In the genomic region with DNA sequence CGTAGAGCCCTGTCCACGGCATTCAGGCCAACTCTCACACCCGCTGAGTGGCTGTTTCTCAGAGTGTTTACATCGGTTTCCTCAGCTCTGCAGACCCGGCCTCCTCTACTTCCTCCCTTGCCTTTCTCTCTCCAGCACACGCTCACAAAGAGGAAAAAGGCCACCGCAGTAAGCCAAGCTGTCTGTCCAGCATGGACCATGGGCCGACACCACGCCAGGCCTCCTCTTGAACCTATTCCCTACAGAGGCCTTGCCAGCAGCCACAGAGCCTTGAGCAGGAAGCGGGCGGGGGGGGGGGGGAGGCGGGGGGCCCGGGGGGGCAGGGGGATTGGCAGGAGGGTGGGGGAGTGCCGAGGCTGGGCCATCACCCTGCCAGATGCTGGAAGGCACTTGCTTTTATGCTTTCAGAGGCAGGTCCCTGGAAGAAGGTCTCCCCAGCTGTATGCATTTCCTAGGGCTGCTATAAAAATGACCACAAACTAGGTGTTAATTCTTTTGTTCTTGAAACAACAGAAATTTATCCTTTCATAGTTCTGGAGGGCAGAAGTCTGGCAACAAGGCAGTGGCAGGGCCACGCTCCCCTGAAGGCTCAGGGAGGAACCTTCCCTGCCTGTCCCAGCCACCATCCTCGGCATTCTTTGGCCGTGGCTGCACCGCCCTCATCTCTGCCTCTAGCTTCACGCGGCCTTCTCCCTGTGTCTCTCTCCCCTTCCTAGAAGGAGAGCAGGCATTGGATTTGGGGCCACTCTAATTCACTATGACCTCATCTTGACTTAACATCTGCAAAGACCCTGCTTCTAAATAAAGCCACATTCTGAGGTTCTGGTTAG, we compare ENCODE assay signal across 9 cellular contexts.
DNase-seq lines count a peak whose midpoint lies in the region; ATAC-seq, FAIRE-seq and TF ChIP-seq lines count a peak whose summit lies in the region.
"Had no signal": no experiment of that assay in that cellular context is flagged by ENCODE, and none has a peak within 500 bp of the region (broad histone marks: within the 10 kb centered on the region; RNA-seq: fewer than 3 reads in every experiment).

No MANE protein-coding gene starts in this region.

- TF ChIP-seq POLR2A in tibial nerve (IDR thresholded peaks at IDR 0.05), result no peak

- peak overlapping the region; percentile 19 to 91 (median 75) for H3K27ac ChIP-seq in tibial nerve
- H3K27ac ChIP-seq in small intestine (ENCODE audit: low read depth in 1 of 2, low read length in 1 of 2), result peak overlapping the region in 1 of 2 donors; percentile 95

- H3K27me3 Mint-ChIP-seq in stimulated activated naive CD8-positive, alpha-beta T cell treated with anti-CD3 and anti-CD28 coated beads, Interleukin-15, Interleukin-2, amounts not matched to agents 100 ng/mL and 50 ng/mL, for 24 hours, result peaks cover 6% of the 10 kb centered on the region

- no peak overlapping the region for H3K4me3 ChIP-seq in tibial nerve
- no peak overlapping the region for H3K4me3 ChIP-seq in small intestine (ENCODE audit: low read depth in 1 of 2, low read length in 2 of 2)

- no peak for ATAC-seq in stimulated activated naive CD8-positive, alpha-beta T cell treated with anti-CD3 and anti-CD28 coated beads, Interleukin-15, Interleukin-2, amounts not matched to agents 100 U/mL and 50 U/mL, for 24 hours
- no peak for ATAC-seq in HG02870 (IDR thresholded peaks at IDR 0.05; ENCODE audit: unreplicated experiment)
- ATAC-seq in HG02588 (IDR thresholded peaks at IDR 0.05; ENCODE audit: unreplicated experiment), result no peak

- peak overlapping the region; percentile 81 for H3K27ac Mint-ChIP-seq in stimulated activated naive CD8-positive, alpha-beta T cell treated with anti-CD3 and anti-CD28 coated beads, Interleukin-15, Interleukin-2, amounts not matched to agents 100 ng/mL and 50 ng/mL, for 24 hours

- WGBS in tibial nerve, 2 donors, result 30 to 34% methylated on average over 18 of the region's 20 CpGs
- WGBS in small intestine, 3 donors, result 22 to 44% (median 33%) methylated on average over 16 to 18 of the region's 20 CpGs

- FAIRE-seq in small intestine (lab: Jason Lieb, UNC), result no peak
- FAIRE-seq: TTC549 had no signal

- no peaks in the 10 kb centered on the region for H3K36me3 Mint-ChIP-seq in stimulated activated naive CD8-positive, alpha-beta T cell treated with anti-CD3 and anti-CD28 coated beads, Interleukin-15, Interleukin-2, amounts not matched to agents 100 ng/mL and 50 ng/mL, for 24 hours (ENCODE audit: low read depth)

- H3K4me1 Mint-ChIP-seq in stimulated activated naive CD8-positive, alpha-beta T cell treated with anti-CD3 and anti-CD28 coated beads, Interleukin-15, Interleukin-2, amounts not matched to agents 100 ng/mL and 50 ng/mL, for 24 hours (ENCODE audit: low read depth), result peaks cover 50% of the 10 kb centered on the region

- no peak overlapping the region for H3K4me3 Mint-ChIP-seq in stimulated activated naive CD8-positive, alpha-beta T cell treated with anti-CD3 and anti-CD28 coated beads, Interleukin-15, Interleukin-2, amounts not matched to agents 100 ng/mL and 50 ng/mL, for 24 hours

- H3K9me3 Mint-ChIP-seq in stimulated activated naive CD8-positive, alpha-beta T cell treated with anti-CD3 and anti-CD28 coated beads, Interleukin-15, Interleukin-2, amounts not matched to agents 100 ng/mL and 50 ng/mL, for 24 hours, result no peaks in the 10 kb centered on the region

- no peaks in the 10 kb centered on the region for H3K36me3 ChIP-seq in tibial nerve
- no peaks in the 10 kb centered on the region for H3K36me3 ChIP-seq in small intestine (ENCODE audit: control insufficient read depth in 2 of 2, insufficient read depth in 2 of 2, low read length in 2 of 2)

- H3K4me1 ChIP-seq in tibial nerve (peaks cover 0 to 55% (median 9%) of the 10 kb centered on the region in 4 donors), small intestine (ENCODE audit: control insufficient read depth in 2 of 2, insufficient read depth in 1 of 2, low read depth in 1 of 2, low read length in 1 of 2) (peaks cover 0 to 12% of the 10 kb centered on the region in 2 donors)

- H3K9me3 ChIP-seq in tibial nerve, result peaks cover 0 to 14% (median 0%) of the 10 kb centered on the region in 4 donors
- no peaks in the 10 kb centered on the region for H3K9me3 ChIP-seq in small intestine (ENCODE audit: control insufficient read depth, low read depth)

- TF ChIP-seq EP300 in tibial nerve (IDR thresholded peaks at IDR 0.05), result no peak

- DNase-seq in stimulated activated naive CD8-positive, alpha-beta T cell treated with anti-CD3 and anti-CD28 coated beads, Interleukin-15, Interleukin-2, amounts not matched to agents 100 U/mL and 50 U/mL, for 24 hours, result no peak
- DNase-seq in anterior cingulate cortex (lab: John Stamatoyannopoulos, UW), result peak in 34 of 58 donors; percentile 5 to 55 (median 24)
- peak; percentile 55 for DNase-seq in left kidney (ENCODE audit: low read depth, low spot score)
- DNase-seq in tibial nerve (ENCODE audit: low spot score in 2 of 2), result no peak
- no peak for DNase-seq in small intestine

- no peaks in the 10 kb centered on the region for H3K27me3 ChIP-seq in tibial nerve
- no peaks in the 10 kb centered on the region for H3K27me3 ChIP-seq in small intestine (ENCODE audit: control insufficient read depth in 2 of 2, insufficient read depth in 2 of 2, low read length in 2 of 2)

- no peak for TF ChIP-seq CTCF in tibial nerve (IDR thresholded peaks at IDR 0.05)

Comparison
In these comparisons a context has a peak if more than half of its experiments do, and no peak if none do; other contexts are left out.
1. DNase-seq: peak in anterior cingulate cortex (34 of 58) and left kidney (single experiment); none in stimulated activated naive CD8-positive, alpha-beta T cell treated with anti-CD3 and anti-CD28 coated beads, Interleukin-15, Interleukin-2, amounts not matched to agents 100 U/mL and 50 U/mL, for 24 hours (single experiment), tibial nerve (0 of 2) and small intestine (single experiment).